In the genomic region with DNA sequence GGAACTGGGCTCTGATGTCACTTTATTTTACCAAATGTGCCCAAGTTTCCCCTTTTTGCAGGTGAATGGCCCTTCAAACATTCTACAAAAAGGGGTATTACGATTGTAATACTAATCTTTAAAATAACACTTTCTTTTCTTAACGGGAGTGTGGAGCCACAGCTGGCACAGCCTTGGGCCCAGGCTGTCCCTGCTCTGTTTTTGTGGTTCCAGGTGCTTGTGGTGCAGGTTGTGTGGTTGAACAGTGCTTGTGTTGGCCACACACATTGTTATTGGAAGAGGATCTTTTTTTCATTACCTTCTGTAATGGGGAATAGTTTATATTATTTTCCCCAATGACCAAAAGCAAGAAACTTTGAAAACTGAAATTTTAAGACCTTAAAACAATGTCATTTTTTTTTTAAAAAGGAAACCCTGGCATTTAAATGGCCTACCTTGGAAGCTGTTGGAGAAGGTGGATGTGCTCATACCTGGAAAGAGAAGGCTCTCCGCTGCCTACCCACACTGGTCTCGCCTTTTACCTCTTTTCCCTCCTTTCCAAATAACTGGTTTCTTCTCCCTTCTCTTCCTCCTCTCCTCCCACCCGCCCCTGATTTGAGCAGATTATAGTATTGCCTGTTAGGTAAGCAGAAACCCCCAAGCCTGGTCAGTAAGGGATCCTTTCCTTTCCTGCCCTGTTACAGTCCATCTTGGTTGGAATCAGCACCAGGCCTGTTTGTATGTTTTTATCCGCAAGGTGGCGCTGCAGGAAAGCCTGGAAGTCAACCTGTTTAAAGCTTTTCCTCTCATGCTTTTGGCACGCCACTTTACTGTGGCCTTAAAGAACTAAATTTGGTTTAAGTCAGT, we compare ENCODE assay signal across 8 cellular contexts. TPM values are rescaled to one million over a fixed set of nuclear protein-coding genes. Genes with fewer than 3 reads are reported as not detected.
DNase-seq lines count a peak whose midpoint lies in the region; ATAC-seq and TF ChIP-seq lines count a peak whose summit lies in the region.

No MANE protein-coding gene starts in this region.

- peaks cover 9% of the 10 kb centered on the region for H3K79me1 ChIP-seq in mesenchymal stem cell (replicated peaks; ENCODE audit: low read length, poor library complexity, severe bottlenecking)

- no peak overlapping the region for H3K4me3 ChIP-seq in effector memory CD4-positive, alpha-beta T cell (ENCODE audit: insufficient read depth, low read depth, low read length, poor library complexity, severe bottlenecking)
- no peak overlapping the region for H3K4me3 ChIP-seq in mesenchymal stem cell (ENCODE audit: insufficient read depth in 1 of 2, low read depth in 1 of 2, low read length in 2 of 2)

- POLR2A ChIA-PET in activated CD8-positive, alpha-beta T cell treated with anti-CD3 and anti-CD28 coated beads for 36 hours (lab: Charles Lee): interaction anchor here (0.6 to 1.4 kb wide), 5 partner anchors 11 to 570 kb away, joined by 3 to 4 read pairs (median 3); a partner anchor contains a TSS

- no peak overlapping the region for H3K27ac Mint-ChIP-seq in activated CD8-positive, alpha-beta T cell treated with anti-CD3 and anti-CD28 coated beads for 36 hours

- DNase-seq in AG20443 (ENCODE audit: low spot score): peak; percentile 84
- DNase-seq in NCI-H69 (lab: John Stamatoyannopoulos, UW): peak; percentile 61
- DNase-seq in activated CD8-positive, alpha-beta T cell treated with anti-CD3 and anti-CD28 coated beads for 36 hours: peak; percentile 92
- peak; percentile 50 to 75 (median 51) for DNase-seq in effector memory CD4-positive, alpha-beta T cell
- DNase-seq in mesenchymal stem cell: peak; percentile 81
- DNase-seq in stimulated activated CD8-positive, alpha-beta memory T cell treated with anti-CD3 and anti-CD28 coated beads, Interleukin-2, amount 100 ng/mL, for 1 hour (ENCODE audit: low read depth in 2 of 2): peak; percentile 66 to 74

- H2AFZ ChIP-seq in mesenchymal stem cell (ENCODE audit: low read depth, low read length): no peak overlapping the region

- intact Hi-C loops in activated CD8-positive, alpha-beta T cell treated with anti-CD3 and anti-CD28 coated beads for 36 hours (cut with micrococcal nuclease): loop anchor here (2.0 kb wide), 1 partner anchor 555 kb away; no protein-coding TSS in a partner anchor

- no peak overlapping the region for H2BK120ac ChIP-seq in mesenchymal stem cell (ENCODE audit: low read depth, low read length)

- no peak overlapping the region for H4K8ac ChIP-seq in mesenchymal stem cell (ENCODE audit: low read length)

- H3K4me2 ChIP-seq in mesenchymal stem cell (ENCODE audit: low read length, poor library complexity, severe bottlenecking): no peak overlapping the region

- no peak overlapping the region for H4K91ac ChIP-seq in mesenchymal stem cell (ENCODE audit: low read length)

- no peak overlapping the region for H3K4me3 Mint-ChIP-seq in activated CD8-positive, alpha-beta T cell treated with anti-CD3 and anti-CD28 coated beads for 36 hours

- no peaks in the 10 kb centered on the region for H3K9me3 ChIP-seq in effector memory CD4-positive, alpha-beta T cell (ENCODE audit: control insufficient read depth, low read length)
- no peaks in the 10 kb centered on the region for H3K9me3 ChIP-seq in mesenchymal stem cell (ENCODE audit: control insufficient read depth, low read length)

- H3K18ac ChIP-seq in mesenchymal stem cell (ENCODE audit: low read depth in 1 of 2, low read length in 2 of 2): no peak overlapping the region

- no peak overlapping the region for H3K23ac ChIP-seq in mesenchymal stem cell (ENCODE audit: low read length in 2 of 2)

- no peak overlapping the region for H2BK15ac ChIP-seq in mesenchymal stem cell (ENCODE audit: low read depth, poor library complexity, severe bottlenecking)

- H3K4me1 Mint-ChIP-seq in activated CD8-positive, alpha-beta T cell treated with anti-CD3 and anti-CD28 coated beads for 36 hours (ENCODE audit: low read depth): peaks cover 14% of the 10 kb centered on the region

- H3K36me3 Mint-ChIP-seq in activated CD8-positive, alpha-beta T cell treated with anti-CD3 and anti-CD28 coated beads for 36 hours (ENCODE audit: low read depth): peaks cover 41% of the 10 kb centered on the region

- no peak overlapping the region for H3K14ac ChIP-seq in mesenchymal stem cell (ENCODE audit: low read length in 2 of 2)

- WGBS in mesenchymal stem cell: 24% methylated on average over 4 of the region's 8 CpGs

- no peaks in the 10 kb centered on the region for H3K27me3 ChIP-seq in effector memory CD4-positive, alpha-beta T cell (replicated peaks; ENCODE audit: control insufficient read depth, insufficient read depth, low read length, poor library complexity, severe bottlenecking)
- no peaks in the 10 kb centered on the region for H3K27me3 ChIP-seq in mesenchymal stem cell (ENCODE audit: control insufficient read depth in 1 of 2, insufficient read depth in 1 of 2, low read length in 2 of 2)

- ATAC-seq in GM18873 (IDR thresholded peaks at IDR 0.05; ENCODE audit: low FRiP score, unreplicated experiment) (peak; percentile 61), HG03354 (IDR thresholded peaks at IDR 0.05; ENCODE audit: poor library complexity, severe bottlenecking, unreplicated experiment) (peak; percentile 62)
- peak; percentile 83 for ATAC-seq in activated CD8-positive, alpha-beta T cell treated with anti-CD3 and anti-CD28 coated beads for 36 hours

- no peak overlapping the region for H2AK5ac ChIP-seq in mesenchymal stem cell (ENCODE audit: low read length, severe bottlenecking)

- H3K9me3 Mint-ChIP-seq in activated CD8-positive, alpha-beta T cell treated with anti-CD3 and anti-CD28 coated beads for 36 hours: no peaks in the 10 kb centered on the region

- CTCF ChIA-PET in activated CD8-positive, alpha-beta T cell treated with anti-CD3 and anti-CD28 coated beads for 36 hours (lab: Charles Lee): interaction anchor here (0.7 to 6.5 kb wide), 85 partner anchors 8 to 678 kb away, joined by 3 to 107 read pairs (median 4); a partner anchor contains a TSS

- TF ChIP-seq CTCF in activated CD8-positive, alpha-beta T cell treated with anti-CD3 and anti-CD28 coated beads for 36 hours (IDR thresholded peaks at IDR 0.05): peak; percentile 85

- H3K4me1 ChIP-seq in effector memory CD4-positive, alpha-beta T cell (ENCODE audit: control insufficient read depth, insufficient read depth, low read length, poor library complexity, severe bottlenecking): no peaks in the 10 kb centered on the region
- H3K4me1 ChIP-seq in mesenchymal stem cell (ENCODE audit: control insufficient read depth, insufficient read depth, low read depth, low read length): no peaks in the 10 kb centered on the region

- no peak overlapping the region for H3K27ac ChIP-seq in effector memory CD4-positive, alpha-beta T cell (ENCODE audit: insufficient read depth, low read length, poor library complexity, severe bottlenecking)
- H3K27ac ChIP-seq in mesenchymal stem cell (ENCODE audit: low read length, poor library complexity, severe bottlenecking): no peak overlapping the region

- peaks cover 14% of the 10 kb centered on the region for H3K36me3 ChIP-seq in effector memory CD4-positive, alpha-beta T cell (ENCODE audit: control insufficient read depth, insufficient read depth, low read length)
- peaks cover 12 to 56% of the 10 kb centered on the region in 2 experiments for H3K36me3 ChIP-seq in mesenchymal stem cell (ENCODE audit: control insufficient read depth in 1 of 2, insufficient read depth in 2 of 2, low read depth in 1 of 2, low read length in 2 of 2)

- H3K9ac ChIP-seq in mesenchymal stem cell (ENCODE audit: low read length): no peak overlapping the region

- no peak overlapping the region for H2BK5ac ChIP-seq in mesenchymal stem cell (ENCODE audit: low read depth, low read length, poor library complexity, severe bottlenecking)

- no peak overlapping the region for H2BK12ac ChIP-seq in mesenchymal stem cell (ENCODE audit: low read length in 2 of 2)

- no peak overlapping the region for H3K4ac ChIP-seq in mesenchymal stem cell (ENCODE audit: low read depth in 1 of 2, low read length in 2 of 2)

- no peaks in the 10 kb centered on the region for H3K27me3 Mint-ChIP-seq in activated CD8-positive, alpha-beta T cell treated with anti-CD3 and anti-CD28 coated beads for 36 hours

RNA-seq across cellular contexts. Expression of a gene that starts 28.6 kb away (rescaled TPM):
- total RNA-seq in activated CD8-positive, alpha-beta T cell treated with anti-CD3 and anti-CD28 coated beads for 36 hours: 10 to 100 TPM; 50.3 to 50.7 TPM
- 14.1 TPM for polyA plus RNA-seq in mesenchymal stem cell (2013, experiment 1 of 2)
- 14.6 TPM for polyA plus RNA-seq in mesenchymal stem cell (2013, experiment 2 of 2)
